Comparison of ENCODE assay signal across 9 cellular contexts in the genomic region with DNA sequence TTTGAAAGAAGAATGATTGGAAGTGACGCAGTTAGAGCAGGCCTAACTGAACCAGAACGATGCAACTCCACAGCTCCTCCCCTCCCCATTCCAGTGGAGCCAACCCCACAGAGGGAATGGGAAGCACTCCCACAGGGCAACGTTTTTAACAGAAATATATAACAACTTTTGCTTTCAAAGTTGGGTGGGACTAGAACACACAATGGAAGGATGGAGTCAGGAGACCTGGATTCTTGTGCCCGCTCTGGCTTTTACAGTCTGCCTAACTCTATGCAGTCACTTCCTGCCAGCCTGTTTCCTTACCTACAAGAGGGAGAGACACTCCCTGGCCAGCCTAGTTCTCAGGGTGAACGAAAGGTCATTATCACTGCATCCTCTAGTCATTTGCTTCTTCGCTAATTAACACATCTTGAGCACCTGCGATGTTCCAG.
DNase-seq lines count a peak whose midpoint lies in the region; ATAC-seq and TF ChIP-seq lines count a peak whose summit lies in the region.
"Had no signal": no experiment of that assay in that cellular context is flagged by ENCODE, and none has a peak within 500 bp of the region (broad histone marks: within the 10 kb centered on the region; RNA-seq: fewer than 3 reads in every experiment).

No MANE protein-coding gene starts in this region.

- H3K4me1 ChIP-seq in heart right ventricle: peaks cover 40 to 100% (median 92%) of the 10 kb centered on the region in 9 donors
- H3K4me1 ChIP-seq in rectal smooth muscle tissue (ENCODE audit: control insufficient read depth, insufficient read depth, low read length): peaks cover 51% of the 10 kb centered on the region

- H3K27ac Mint-ChIP-seq in T-helper 17 cell: peak overlapping the region; percentile 41
- H3K27ac Mint-ChIP-seq in stimulated activated naive CD8-positive, alpha-beta T cell treated with anti-CD3 and anti-CD28 coated beads, Interleukin-15, amount 100 ng/mL, for 72 hours: no peak overlapping the region

- ATAC-seq in T-helper 17 cell (no peak), heart right ventricle (peak in 7 of 8 donors; percentile 44 to 67 (median 49)), GM18505 (IDR thresholded peaks at IDR 0.05; ENCODE audit: unreplicated experiment) (no peak)
- no peak for ATAC-seq in stimulated activated naive CD8-positive, alpha-beta T cell treated with anti-CD3 and anti-CD28 coated beads, Interleukin-15, amount 100 ng/mL, for 72 hours

- H3K36me3 ChIP-seq in heart right ventricle: peaks cover 0 to 4% (median 0%) of the 10 kb centered on the region in 9 donors
- H3K36me3 ChIP-seq in rectal smooth muscle tissue (ENCODE audit: control insufficient read depth, insufficient read depth, low read length): no peaks in the 10 kb centered on the region
- H3K36me3 ChIP-seq in MG63: peaks cover 6% of the 10 kb centered on the region

- H3K9me3 ChIP-seq in T-helper 17 cell (ENCODE audit: control insufficient read depth, low read length, poor library complexity, severe bottlenecking) (no peaks in the 10 kb centered on the region), heart right ventricle (no peaks in the 10 kb centered on the region), MG63 (no peaks in the 10 kb centered on the region)

- H3K9me3 Mint-ChIP-seq in stimulated activated naive CD8-positive, alpha-beta T cell treated with anti-CD3 and anti-CD28 coated beads, Interleukin-15, amount 100 ng/mL, for 72 hours: no peaks in the 10 kb centered on the region

- TF ChIP-seq POLR2A in GM18505 (IDR thresholded peaks at IDR 0.05; ENCODE audit: borderline replicate concordance, extremely low read depth, insufficient read depth, insufficient read length): no peak

- H3K4me3 ChIP-seq in heart right ventricle (peak overlapping the region in 1 of 10 donors; percentile 2), rectal smooth muscle tissue (ENCODE audit: low read length) (no peak overlapping the region), MG63 (no peak overlapping the region)

- intact Hi-C loops in heart right ventricle (cut with DNase I): no loop called here

- 40% methylated on average over 7 of the region's 7 CpGs for WGBS in heart right ventricle, 2 donors

- TF ChIP-seq CTCF in C4-2B (conservative IDR thresholded peaks at IDR 0.05) (no peak), heart right ventricle (IDR thresholded peaks at IDR 0.05) (no peak)

- H3K36me3 Mint-ChIP-seq in T-helper 17 cell (ENCODE audit: low read depth): peaks cover 6% of the 10 kb centered on the region

- H3K4me3 Mint-ChIP-seq in T-helper 17 cell: no peak overlapping the region
- no peak overlapping the region for H3K4me3 Mint-ChIP-seq in stimulated activated naive CD8-positive, alpha-beta T cell treated with anti-CD3 and anti-CD28 coated beads, Interleukin-15, amount 100 ng/mL, for 72 hours

- H3K27me3 ChIP-seq in heart right ventricle (no peaks in the 10 kb centered on the region), rectal smooth muscle tissue (ENCODE audit: control insufficient read depth, insufficient read depth, low read length) (no peaks in the 10 kb centered on the region), MG63 (no peaks in the 10 kb centered on the region)

- no peaks in the 10 kb centered on the region for H3K27me3 Mint-ChIP-seq in T-helper 17 cell
- no peaks in the 10 kb centered on the region for H3K27me3 Mint-ChIP-seq in stimulated activated naive CD8-positive, alpha-beta T cell treated with anti-CD3 and anti-CD28 coated beads, Interleukin-15, amount 100 ng/mL, for 72 hours

- H3K4me1 Mint-ChIP-seq in T-helper 17 cell: peaks cover 46% of the 10 kb centered on the region
- H3K4me1 Mint-ChIP-seq in stimulated activated naive CD8-positive, alpha-beta T cell treated with anti-CD3 and anti-CD28 coated beads, Interleukin-15, amount 100 ng/mL, for 72 hours: peaks cover 64% of the 10 kb centered on the region

- no peak overlapping the region for H3K9ac ChIP-seq in rectal smooth muscle tissue (ENCODE audit: low read length)

- H3K27ac ChIP-seq in C4-2B (peak overlapping the region; percentile 77), heart right ventricle (peak overlapping the region; percentile 58 to 85 (median 70)), rectal smooth muscle tissue (ENCODE audit: low read depth, low read length) (peak overlapping the region; percentile 83)

- no peak for DNase-seq in T-helper 17 cell
- no peak for DNase-seq in heart right ventricle
- no peak for DNase-seq in retina
- DNase-seq in MG63: no peak
- no peak for DNase-seq in stimulated activated naive CD8-positive, alpha-beta T cell treated with anti-CD3 and anti-CD28 coated beads, Interleukin-15, amount 100 ng/mL, for 72 hours
- DNase-seq: DND-41 had no signal

Comparison
In these comparisons a context has a peak if more than half of its experiments do, and no peak if none do; other contexts are left out.
1. ATAC-seq: peak in heart right ventricle (7 of 8); none in T-helper 17 cell (single experiment), GM18505 (single experiment) and stimulated activated naive CD8-positive, alpha-beta T cell treated with anti-CD3 and anti-CD28 coated beads, Interleukin-15, amount 100 ng/mL, for 72 hours (single experiment).
2. Peak in every context shown above with its lines, with median percentiles within 50 percentile points of each other: H3K27ac ChIP-seq.